19 cellular contexts compared by ENCODE assay signal in the genomic region with DNA sequence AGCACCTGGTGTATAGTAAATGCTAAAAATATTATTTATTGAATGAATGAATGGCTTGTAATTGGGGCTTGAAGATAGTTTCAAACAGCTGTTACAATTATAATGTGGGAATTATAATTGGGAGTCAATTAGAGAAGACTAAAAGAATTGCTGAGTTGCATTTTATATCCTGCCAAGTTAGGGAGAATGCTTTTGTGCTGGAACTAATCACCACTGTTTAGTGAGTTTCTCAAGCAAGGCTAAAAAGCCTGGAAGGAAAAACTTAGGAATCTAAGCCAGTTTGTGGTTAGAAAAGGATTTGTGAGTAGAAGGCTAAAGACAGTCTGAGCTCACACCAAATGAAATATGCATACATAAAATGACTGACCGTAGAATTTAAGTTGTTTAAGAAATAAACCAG.
"Had no signal": no experiment of that assay in that cellular context is flagged by ENCODE, and none has a peak within 500 bp of the region (broad histone marks: within the 10 kb centered on the region; RNA-seq: fewer than 3 reads in every experiment).

No MANE protein-coding gene starts in this region.

- H3K4me3 Mint-ChIP-seq: activated CD4-positive, alpha-beta T cell treated with anti-CD3 and anti-CD28 coated beads, Interleukin-2, amount 10 ng/mL, durations not matched to agents 7 days and 5 days; activated naive CD4-positive, alpha-beta T cell treated with anti-CD3 and anti-CD28 coated beads for 36 hours; activated naive CD8-positive, alpha-beta T cell treated with anti-CD3 and anti-CD28 coated beads, Interleukin-2, amount 50 U/mL, for 24 hours; activated T-cell treated with anti-CD3 and anti-CD28 coated beads, Interleukin-2, amount 50 U/mL, for 4 hours; neural crest cell; stimulated activated naive B cell treated with anti-CD40 and anti-IgM and Interleukin-4, amounts not matched to agents 10 μg/mL and 1 μg/mL and 100 μg/mL, for 72 hours; T-helper 1 cell treated with Interleukin-12 subunit alpha and Interleukin-12 subunit beta and Interleukin-4 antibody, amounts not matched to agents 30 μg/mL and 1 μg/mL, for 36 hours had no signal

- H3K27me3 ChIP-seq: esophagus squamous epithelium, tibial artery had no signal

- ATAC-seq: activated CD4-positive, CD25-positive, alpha-beta regulatory T cell treated with anti-CD3 and anti-CD28 coated beads, Interleukin-2, amount 50 U/mL, for 24 hours; activated naive CD8-positive, alpha-beta T cell treated with anti-CD3 and anti-CD28 coated beads, Interleukin-2, amount 50 U/mL, for 24 hours; activated T-cell treated with anti-CD3 and anti-CD28 coated beads, Interleukin-2, amount 50 U/mL, for 4 hours; left lobe of liver; sciatic nerve; stimulated activated naive B cell treated with anti-CD40 and anti-IgM and Interleukin-4, amounts not matched to agents 10 μg/mL and 1 μg/mL and 100 μg/mL, for 72 hours had no signal

- H3K27me3 Mint-ChIP-seq: activated CD4-positive, alpha-beta T cell treated with anti-CD3 and anti-CD28 coated beads, Interleukin-2, amount 10 ng/mL, durations not matched to agents 7 days and 5 days; activated naive CD8-positive, alpha-beta T cell treated with anti-CD3 and anti-CD28 coated beads, Interleukin-2, amount 50 U/mL, for 24 hours; stimulated activated naive B cell treated with anti-CD40 and anti-IgM and Interleukin-4, amounts not matched to agents 10 μg/mL and 1 μg/mL and 100 μg/mL, for 72 hours had no signal

- H3K4me3 ChIP-seq: esophagus squamous epithelium, prostate gland, tibial artery had no signal

- H3K4me1 ChIP-seq: esophagus squamous epithelium, prostate gland, tibial artery had no signal

- H3K36me3 ChIP-seq: esophagus squamous epithelium, prostate gland, tibial artery had no signal

- H3K9me3 ChIP-seq: esophagus squamous epithelium, prostate gland, tibial artery had no signal

- H3K27ac ChIP-seq: esophagus squamous epithelium, prostate gland, tibial artery had no signal

- H3K9me3 Mint-ChIP-seq: activated CD4-positive, alpha-beta T cell treated with anti-CD3 and anti-CD28 coated beads, Interleukin-2, amount 10 ng/mL, durations not matched to agents 7 days and 5 days had no signal

- H3K36me3 Mint-ChIP-seq: stimulated activated naive B cell treated with anti-CD40 and anti-IgM and Interleukin-4, amounts not matched to agents 10 μg/mL and 1 μg/mL and 100 μg/mL, for 72 hours had no signal

- H3K27ac Mint-ChIP-seq: activated CD4-positive, alpha-beta T cell treated with anti-CD3 and anti-CD28 coated beads, Interleukin-2, amount 10 ng/mL, durations not matched to agents 7 days and 5 days; activated naive CD4-positive, alpha-beta T cell treated with anti-CD3 and anti-CD28 coated beads for 36 hours; activated naive CD8-positive, alpha-beta T cell treated with anti-CD3 and anti-CD28 coated beads, Interleukin-2, amount 50 U/mL, for 24 hours; stimulated activated naive B cell treated with anti-CD40 and anti-IgM and Interleukin-4, amounts not matched to agents 10 μg/mL and 1 μg/mL and 100 μg/mL, for 72 hours; T-helper 1 cell treated with Interleukin-12 subunit alpha and Interleukin-12 subunit beta and Interleukin-4 antibody, amounts not matched to agents 30 μg/mL and 1 μg/mL, for 36 hours had no signal

- DNase-seq: activated CD4-positive, alpha-beta T cell treated with anti-CD3 and anti-CD28 coated beads, Interleukin-2, amount 10 ng/mL, durations not matched to agents 7 days and 5 days; activated CD8-positive, alpha-beta memory T cell treated with anti-CD3 and anti-CD28 coated beads, Interleukin-2, amount 50 U/mL, for 4 hours; activated naive CD4-positive, alpha-beta T cell treated with anti-CD3 and anti-CD28 coated beads for 36 hours; activated naive CD8-positive, alpha-beta T cell treated with anti-CD3 and anti-CD28 coated beads, Interleukin-2, amount 50 U/mL, for 24 hours; activated T-cell treated with anti-CD3 and anti-CD28 coated beads, Interleukin-2, amount 50 U/mL, for 4 hours; aorta; dermis blood vessel endothelial cell; effector memory CD4-positive, alpha-beta T cell; esophagus squamous epithelium; kidney; stimulated activated CD4-positive, alpha-beta T cell treated with anti-CD3 and anti-CD28 coated beads, Interleukin-4, amount 100 ng/mL, for 24 hours; stimulated activated naive B cell treated with anti-CD40 and anti-IgM and Interleukin-4, amounts not matched to agents 10 μg/mL and 1 μg/mL and 100 μg/mL, for 72 hours; tibial artery had no signal

- H3K4me1 Mint-ChIP-seq: activated CD4-positive, alpha-beta T cell treated with anti-CD3 and anti-CD28 coated beads, Interleukin-2, amount 10 ng/mL, durations not matched to agents 7 days and 5 days; activated naive CD8-positive, alpha-beta T cell treated with anti-CD3 and anti-CD28 coated beads, Interleukin-2, amount 50 U/mL, for 24 hours; neural crest cell; stimulated activated naive B cell treated with anti-CD40 and anti-IgM and Interleukin-4, amounts not matched to agents 10 μg/mL and 1 μg/mL and 100 μg/mL, for 72 hours had no signal
